1 cellular context compared by ENCODE assay signal in genomic region chr17:4599505-4600281, GRCh38.
TF ChIP-seq lines count a peak whose summit lies in the region.

No MANE protein-coding gene starts in this region.

TF ChIP-seq in GM23338, 12 proteins besides CTCF, POLR2A, EP300 and RAD21:
- TF ChIP-seq ZNF462 (CRISPR knock-in tag; IDR thresholded peaks at IDR 0.05), result peak; percentile 6; the same call in 1 of the 2 replicates
- peak; percentile 9; the same call in 1 of the 2 replicates for TF ChIP-seq CREB1 (CRISPR knock-in tag; IDR thresholded peaks at IDR 0.05; ENCODE audit: low read depth)
- no peak for TF ChIP-seq ZNF114 (CRISPR knock-in tag; IDR thresholded peaks at IDR 0.05)
